8 cellular contexts compared by ENCODE assay signal in genomic region chr2:46650556-46651001, GRCh38. TPM values are rescaled to one million over a fixed set of nuclear protein-coding genes. Genes with fewer than 3 reads are reported as not detected.
DNase-seq lines count a peak whose midpoint lies in the region; ATAC-seq and TF ChIP-seq lines count a peak whose summit lies in the region.

No MANE protein-coding gene starts in this region.

- no peaks in the 10 kb centered on the region for H3K27me3 ChIP-seq in right lobe of liver

- no peak overlapping the region for H3K27ac Mint-ChIP-seq in activated CD4-positive, alpha-beta T cell treated with anti-CD3 and anti-CD28 coated beads for 36 hours

- intact Hi-C loops in activated CD4-positive, alpha-beta T cell treated with anti-CD3 and anti-CD28 coated beads for 36 hours (cut with DNase I, micrococcal nuclease): loop anchor here (1.0 to 10.0 kb wide), 6 partner anchors 18 to 674 kb away; no protein-coding TSS in a partner anchor
- intact Hi-C loops in right lobe of liver (cut with DNase I): no loop called here

- POLR2A ChIA-PET in activated CD4-positive, alpha-beta T cell treated with anti-CD3 and anti-CD28 coated beads for 36 hours (lab: Charles Lee): no interaction called here

- no peak for TF ChIP-seq POLR2A in right lobe of liver (IDR thresholded peaks at IDR 0.05)

- H3K4me3 Mint-ChIP-seq in activated CD4-positive, alpha-beta T cell treated with anti-CD3 and anti-CD28 coated beads for 36 hours: no peak overlapping the region

- CTCF ChIA-PET in activated CD4-positive, alpha-beta T cell treated with anti-CD3 and anti-CD28 coated beads for 36 hours (lab: Charles Lee): interaction anchor here (0.6 to 3.2 kb wide), 31 partner anchors 11 to 673 kb away, joined by 3 to 24 read pairs (median 4); no protein-coding TSS in a partner anchor

- H3K9me3 Mint-ChIP-seq in activated CD4-positive, alpha-beta T cell treated with anti-CD3 and anti-CD28 coated beads for 36 hours (ENCODE audit: low read depth): no peaks in the 10 kb centered on the region

- H3K4me3 ChIP-seq in choroid plexus epithelial cell (ENCODE audit: low read depth, low read length) (no peak overlapping the region), right lobe of liver (no peak overlapping the region)

- H3K4me1 Mint-ChIP-seq in activated CD4-positive, alpha-beta T cell treated with anti-CD3 and anti-CD28 coated beads for 36 hours: no peaks in the 10 kb centered on the region

- WGBS in right lobe of liver (ENCODE audit: insufficient coverage, low coverage, low lambda C conversion rate, missing lambda C conversion rate): 4% methylated on average over 5 of the region's 5 CpGs

- H3K36me3 ChIP-seq in right lobe of liver: no peaks in the 10 kb centered on the region

- H3K4me1 ChIP-seq in right lobe of liver: peaks cover 0 to 10% (median 2%) of the 10 kb centered on the region in 4 donors

- H3K27me3 Mint-ChIP-seq in activated CD4-positive, alpha-beta T cell treated with anti-CD3 and anti-CD28 coated beads for 36 hours: no peaks in the 10 kb centered on the region

- peak; percentile 92 for TF ChIP-seq CTCF in choroid plexus epithelial cell (conservative IDR thresholded peaks at IDR 0.05; ENCODE audit: low read depth, low read length)
- peak; percentile 97 to 99 (median 98) for TF ChIP-seq CTCF in right lobe of liver (IDR thresholded peaks at IDR 0.05)

- peak; percentile 72 for ATAC-seq in HG03280 (IDR thresholded peaks at IDR 0.05; ENCODE audit: unreplicated experiment)
- peak; percentile 69 for ATAC-seq in activated CD4-positive, alpha-beta T cell treated with anti-CD3 and anti-CD28 coated beads for 36 hours
- ATAC-seq in right lobe of liver: peak; percentile 85 to 91 (median 88)
- ATAC-seq in GM18867 (IDR thresholded peaks at IDR 0.05; ENCODE audit: unreplicated experiment): no peak

- no peaks in the 10 kb centered on the region for H3K36me3 Mint-ChIP-seq in activated CD4-positive, alpha-beta T cell treated with anti-CD3 and anti-CD28 coated beads for 36 hours (ENCODE audit: low read depth)

- DNase-seq in CMK (ENCODE audit: low read depth): peak; percentile 60
- peak; percentile 34 to 84 for DNase-seq in NCI-H526 (lab: John Stamatoyannopoulos, UW)
- DNase-seq in activated CD4-positive, alpha-beta T cell treated with anti-CD3 and anti-CD28 coated beads for 36 hours: peak; percentile 77
- DNase-seq in choroid plexus epithelial cell (ENCODE audit: low read depth): peak; percentile 95
- peak in 1 of 3 donors; percentile 72 for DNase-seq in right lobe of liver
- peak; percentile 43 for DNase-seq in stimulated activated CD8-positive, alpha-beta memory T cell treated with anti-CD3 and anti-CD28 coated beads, Interleukin-12 subunit alpha, Interleukin-12 subunit beta, amount 100 ng/mL, for 4 hours (ENCODE audit: low read depth)

- no peaks in the 10 kb centered on the region for H3K9me3 ChIP-seq in right lobe of liver

- H3K27ac ChIP-seq in right lobe of liver: no peak overlapping the region

RNA-seq across cellular contexts. Expression of gene CRIPT, which starts 33.6 kb away (rescaled TPM):
- total RNA-seq in activated CD4-positive, alpha-beta T cell treated with anti-CD3 and anti-CD28 coated beads for 36 hours: 1 to 10 TPM; 7.4 to 9.0 TPM
- total RNA-seq in right lobe of liver: 1 to 10 TPM; 5.2 to 9.7 (median 7.0) TPM

RNA-seq across cellular contexts. Expression of gene PIGF, which starts 33.7 kb away (rescaled TPM):
- total RNA-seq in activated CD4-positive, alpha-beta T cell treated with anti-CD3 and anti-CD28 coated beads for 36 hours: 10 to 100 TPM; 25.7 to 33.3 TPM
- 10 to 100 TPM in 3 of 6 experiments, 1 to 10 TPM in 3; 8.4 to 12.1 (median 10.0) TPM for total RNA-seq in right lobe of liver

RNA-seq across cellular contexts. Expression of gene SOCS5, which starts 48.5 kb away (rescaled TPM):
- total RNA-seq in activated CD4-positive, alpha-beta T cell treated with anti-CD3 and anti-CD28 coated beads for 36 hours: 1 to 10 TPM; 4.6 to 5.6 TPM
- total RNA-seq in right lobe of liver: 1 to 10 TPM; 5.1 to 8.2 (median 6.3) TPM

Comparison
In these comparisons a context has a peak if more than half of its experiments do, and no peak if none do; other contexts are left out.
1. intact Hi-C loops: an anchor here in activated CD4-positive, alpha-beta T cell treated with anti-CD3 and anti-CD28 coated beads for 36 hours (1.0 to 10.0 kb wide); none called in right lobe of liver.